Comparison of ENCODE assay signal across 16 cellular contexts in genomic region chr12:92509156-92509758, GRCh38.
"Had no signal": no experiment of that assay in that cellular context is flagged by ENCODE, and none has a peak within 500 bp of the region (broad histone marks: within the 10 kb centered on the region; RNA-seq: fewer than 3 reads in every experiment).

No MANE protein-coding gene starts in this region.

- DNase-seq: activated CD4-positive, alpha-beta memory T cell treated with anti-CD3 and anti-CD28 coated beads for 36 hours; activated CD4-positive, alpha-beta T cell treated with anti-CD3 and anti-CD28 coated beads for 36 hours; activated CD8-positive, alpha-beta memory T cell treated with anti-CD3 and anti-CD28 coated beads, Interleukin-2, amount 10 ng/mL, durations not matched to agents 7 days and 5 days; activated T-cell treated with anti-CD3 and anti-CD28 coated beads, Interleukin-2, amount 50 U/mL, for 1 hour; adrenal gland; caudate nucleus; kidney glomerular epithelial cell; retina; stimulated activated CD4-positive, alpha-beta T cell treated with anti-CD3 and anti-CD28 coated beads, Interleukin-2, amount 100 ng/mL, for 48 hours; stimulated activated naive B cell treated with anti-CD40 and anti-IgM and Interleukin-4, amounts not matched to agents 10 μg/mL and 1 μg/mL and 100 μg/mL, for 72 hours; tibial artery; WERI-Rb-1 had no signal

- H3K27me3 ChIP-seq: adrenal gland, tibial artery had no signal

- FAIRE-seq: colon, endometrium had no signal

- H3K4me3 ChIP-seq: adrenal gland, tibial artery had no signal

- H3K9me3 ChIP-seq: adrenal gland, tibial artery had no signal

- H3K27ac ChIP-seq: adrenal gland, tibial artery, WERI-Rb-1 had no signal

- H3K36me3 ChIP-seq: adrenal gland, tibial artery, WERI-Rb-1 had no signal

- ATAC-seq: activated CD4-positive, alpha-beta T cell treated with anti-CD3 and anti-CD28 coated beads for 36 hours; activated CD8-positive, alpha-beta memory T cell treated with anti-CD3 and anti-CD28 coated beads, Interleukin-2, amount 10 ng/mL, durations not matched to agents 7 days and 5 days; esophagus mucosa; natural killer cell treated with Interleukin-12 subunit alpha and Interleukin-12 subunit beta and Interleukin-15 and Interleukin-18, amount 100 ng/mL, for 72 hours; stimulated activated naive B cell treated with anti-CD40 and anti-IgM and Interleukin-4, amounts not matched to agents 10 μg/mL and 1 μg/mL and 100 μg/mL, for 72 hours had no signal
